ENCODE assay signal across 8 cellular contexts in genomic region chr10:7258948-7259523, GRCh38.
A peak's percentile ranks its signal among the peaks of the same experiment; 100 is the strongest.
DNase-seq lines count a peak whose midpoint lies in the region; ATAC-seq and FAIRE-seq lines count a peak whose summit lies in the region.

No MANE protein-coding gene starts in this region.

- DNase-seq in NK-92 (lab: John Stamatoyannopoulos, UW; ENCODE audit: unreplicated experiment) = peak; percentile 32
- DNase-seq in activated effector memory CD4-positive, alpha-beta T cell treated with Interleukin-2 at 50 U/mL for 16 hours = peak; percentile 35
- peak; percentile 33 to 73 for DNase-seq in stimulated activated CD4-positive, alpha-beta T cell treated with anti-CD3 and anti-CD28 coated beads, Interleukin-4, amount 100 ng/mL, for 4 hours
- DNase-seq in Ammon's horn (ENCODE audit: low spot score) = no peak
- DNase-seq in DMS79 (lab: John Stamatoyannopoulos, UW) = no peak
- no peak for DNase-seq in frontal cortex (ENCODE audit: low spot score in 2 of 2)

- ATAC-seq in GM21381 (IDR thresholded peaks at IDR 0.05; ENCODE audit: unreplicated experiment) = peak; percentile 74
- ATAC-seq in HG03039 (IDR thresholded peaks at IDR 0.05; ENCODE audit: unreplicated experiment) = no peak

- no peak for FAIRE-seq in frontal cortex (lab: Jason Lieb, UNC)

Comparison
In these comparisons a context has a peak if more than half of its experiments do, and no peak if none do; other contexts are left out.
1. DNase-seq: peak in NK-92 (single experiment), activated effector memory CD4-positive, alpha-beta T cell treated with Interleukin-2 at 50 U/mL for 16 hours (single experiment) and stimulated activated CD4-positive, alpha-beta T cell treated with anti-CD3 and anti-CD28 coated beads, Interleukin-4, amount 100 ng/mL, for 4 hours (2 of 2); none in Ammon's horn (single experiment), DMS79 (single experiment) and frontal cortex (0 of 2).